9 cellular contexts compared by ENCODE assay signal in the genomic region with DNA sequence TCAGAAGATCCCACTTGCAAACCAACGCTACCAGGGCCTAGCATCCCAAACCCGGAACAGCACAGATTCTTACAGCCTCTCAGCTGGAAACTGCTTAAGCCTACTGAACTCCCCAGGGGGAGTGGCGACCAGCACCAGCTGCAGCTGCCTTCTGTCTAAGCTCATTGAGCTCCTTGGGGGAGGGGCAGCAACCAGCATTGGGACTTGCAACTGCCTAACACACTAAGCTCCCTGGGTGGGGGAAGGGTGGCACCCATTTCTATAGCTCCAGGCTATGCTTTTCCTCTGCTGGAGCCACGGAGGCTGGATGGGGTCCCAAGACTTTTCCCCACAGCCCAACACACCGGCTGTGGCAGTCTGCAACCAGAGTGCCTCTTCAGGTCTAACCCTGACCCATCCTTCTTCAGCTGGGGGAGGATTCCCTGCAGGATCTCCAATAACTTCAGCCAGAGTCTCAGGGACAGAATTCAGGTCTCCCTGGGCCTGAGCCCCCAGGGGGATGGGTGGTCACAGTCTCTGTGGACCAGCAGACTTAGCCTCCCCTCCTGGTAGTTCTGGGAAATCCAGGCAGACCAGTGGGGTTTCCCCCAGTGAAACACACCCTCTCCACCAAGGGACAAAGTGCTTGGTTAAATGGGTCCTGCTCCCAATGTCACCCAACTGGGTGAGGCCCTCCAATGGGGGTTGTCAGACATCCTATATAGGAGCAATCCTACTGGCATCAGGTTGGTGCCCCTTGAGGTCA. TPM values are rescaled to one million over a fixed set of nuclear protein-coding genes. Genes with fewer than 3 reads are reported as not detected.
A peak's percentile ranks its signal among the peaks of the same experiment; 100 is the strongest.
DNase-seq lines count a peak whose midpoint lies in the region; ATAC-seq and TF ChIP-seq lines count a peak whose summit lies in the region.
"Had no signal": no experiment of that assay in that cellular context is flagged by ENCODE, and none has a peak within 500 bp of the region (broad histone marks: within the 10 kb centered on the region; RNA-seq: fewer than 3 reads in every experiment).

No MANE protein-coding gene starts in this region.

- H3K36me3 ChIP-seq in NT2/D1 (ENCODE audit: insufficient read depth, insufficient read length, low read length): no peaks in the 10 kb centered on the region
- H3K36me3 ChIP-seq in neuronal stem cell (replicated peaks in 1 of 2; ENCODE audit: control insufficient read depth in 2 of 2, insufficient read depth in 2 of 2, low read length in 2 of 2): no peaks in the 10 kb centered on the region
- H3K36me3 ChIP-seq in gastrocnemius medialis: no peaks in the 10 kb centered on the region
- H3K36me3 ChIP-seq in smooth muscle cell (ENCODE audit: low read depth): no peaks in the 10 kb centered on the region

- H3K4me2 ChIP-seq in neuronal stem cell (ENCODE audit: insufficient read depth, low read length, poor library complexity, severe bottlenecking) (no peak overlapping the region), smooth muscle cell (no peak overlapping the region)

- peak overlapping the region; percentile 20 for H3K27ac ChIP-seq in neuronal stem cell (replicated peaks; ENCODE audit: low read length)
- H3K27ac ChIP-seq in gastrocnemius medialis: no peak overlapping the region
- H3K27ac ChIP-seq in smooth muscle cell (ENCODE audit: low read depth): no peak overlapping the region

- H3K4ac ChIP-seq in neuronal stem cell (ENCODE audit: low read length): no peak overlapping the region

- H4K8ac ChIP-seq in neuronal stem cell (ENCODE audit: low read depth, low read length): no peak overlapping the region

- no peak overlapping the region for H2BK5ac ChIP-seq in neuronal stem cell (ENCODE audit: low read length)

- no peaks in the 10 kb centered on the region for H3K79me2 ChIP-seq in smooth muscle cell (ENCODE audit: low read depth)

- no peaks in the 10 kb centered on the region for H3K79me1 ChIP-seq in neuronal stem cell (ENCODE audit: low read depth, low read length)

- in situ Hi-C loops in gastrocnemius medialis (cut with MboI; ENCODE audit: low sequenced_read_pairs in 4 of 4): no loop called here
- in situ Hi-C loops in GM13977 (cut with MboI; ENCODE audit: low pct_unique_long_range_greater_than_20kb, low sequenced_read_pairs, unreplicated experiment): no loop called here

- DNase-seq in D341Med (ENCODE audit: low spot score) (peak; percentile 80), NT2/D1 (ENCODE audit: low read depth, low spot score) (peak; percentile 64), neuronal stem cell (ENCODE audit: low spot score) (peak; percentile 21), gastrocnemius medialis (no peak), smooth muscle cell (lab: John Stamatoyannopoulos, UW; ENCODE audit: unreplicated experiment) (no peak), GM13977 (ENCODE audit: low spot score) (no peak)

- peaks cover 4% of the 10 kb centered on the region for H3K4me1 ChIP-seq in NT2/D1 (ENCODE audit: insufficient read depth, insufficient read length)
- H3K4me1 ChIP-seq in neuronal stem cell (ENCODE audit: control insufficient read depth in 2 of 2, insufficient read depth in 1 of 2, low read depth in 1 of 2, low read length in 2 of 2): peaks cover 3 to 9% of the 10 kb centered on the region in 2 donors
- H3K4me1 ChIP-seq in gastrocnemius medialis: no peaks in the 10 kb centered on the region
- peaks cover 7% of the 10 kb centered on the region for H3K4me1 ChIP-seq in smooth muscle cell (ENCODE audit: low read depth)

- H4K20me1 ChIP-seq in smooth muscle cell (ENCODE audit: low read depth): no peaks in the 10 kb centered on the region

- no CpG with 5 or more reads among the region's 5 CpGs for WGBS in neuronal stem cell (ENCODE audit: extremely low coverage in 2 of 2, insufficient read length in 2 of 2, insufficient replicate concordance in 1 of 2), 2 donors
- 24% methylated on average over 5 of the region's 5 CpGs for WGBS in smooth muscle cell (ENCODE audit: low lambda C conversion rate)

- H3K14ac ChIP-seq in neuronal stem cell (ENCODE audit: low read length): no peak overlapping the region

- H3F3A ChIP-seq in smooth muscle cell (ENCODE audit: low read depth): no peaks in the 10 kb centered on the region

- H2AFZ ChIP-seq in neuronal stem cell (ENCODE audit: low read length): peak overlapping the region; percentile 8
- H2AFZ ChIP-seq in smooth muscle cell (ENCODE audit: low read depth): no peak overlapping the region

- H3K4me3 ChIP-seq in NT2/D1 (ENCODE audit: insufficient read length, low read depth): no peak overlapping the region
- no peak overlapping the region for H3K4me3 ChIP-seq in neuronal stem cell (ENCODE audit: low read length in 2 of 2)
- H3K4me3 ChIP-seq in gastrocnemius medialis: no peak overlapping the region
- H3K4me3 ChIP-seq in smooth muscle cell: no peak overlapping the region

- TF ChIP-seq POLR2A in gastrocnemius medialis (IDR thresholded peaks at IDR 0.05): no peak

- no peak overlapping the region for H4K91ac ChIP-seq in neuronal stem cell (ENCODE audit: low read depth, low read length, poor library complexity)

- no peak overlapping the region for H2AK5ac ChIP-seq in neuronal stem cell (ENCODE audit: low read depth, low read length)

- H3K9ac ChIP-seq in NT2/D1 (ENCODE audit: insufficient read length, low read depth): no peak overlapping the region
- H3K9ac ChIP-seq in neuronal stem cell (ENCODE audit: low read depth, low read length, poor library complexity): no peak overlapping the region
- H3K9ac ChIP-seq in smooth muscle cell (ENCODE audit: low read depth): no peak overlapping the region

- H3K23ac ChIP-seq in neuronal stem cell (ENCODE audit: low read depth, low read length, poor library complexity): no peak overlapping the region

- H3K18ac ChIP-seq in neuronal stem cell (ENCODE audit: low read length): peak overlapping the region; percentile 49

- no peak overlapping the region for H2BK12ac ChIP-seq in neuronal stem cell (ENCODE audit: low read length)

- ATAC-seq in GM19467 (IDR thresholded peaks at IDR 0.05; ENCODE audit: unreplicated experiment) (peak; percentile 96), HG03460 (IDR thresholded peaks at IDR 0.05; ENCODE audit: unreplicated experiment) (peak; percentile 99), gastrocnemius medialis (no peak)
- ATAC-seq: naive thymus-derived CD8-positive, alpha-beta T cell had no signal

- no peaks in the 10 kb centered on the region for H3K9me3 ChIP-seq in NT2/D1 (ENCODE audit: insufficient read depth, low read length)
- H3K9me3 ChIP-seq in neuronal stem cell (replicated peaks in 1 of 2; ENCODE audit: control insufficient read depth in 2 of 2, insufficient read depth in 1 of 2, low read depth in 1 of 2, low read length in 2 of 2): no peaks in the 10 kb centered on the region
- no peaks in the 10 kb centered on the region for H3K9me3 ChIP-seq in gastrocnemius medialis
- no peaks in the 10 kb centered on the region for H3K9me3 ChIP-seq in smooth muscle cell (replicated peaks; ENCODE audit: low read depth)

- H3K27me3 ChIP-seq in NT2/D1 (ENCODE audit: insufficient read depth, insufficient read length): no peaks in the 10 kb centered on the region
- no peaks in the 10 kb centered on the region for H3K27me3 ChIP-seq in neuronal stem cell (ENCODE audit: control insufficient read depth in 3 of 3, insufficient read depth in 3 of 3, low read depth in 1 of 3, low read length in 3 of 3)
- no peaks in the 10 kb centered on the region for H3K27me3 ChIP-seq in gastrocnemius medialis
- H3K27me3 ChIP-seq in smooth muscle cell (ENCODE audit: low read depth): no peaks in the 10 kb centered on the region

- no peak overlapping the region for H2BK120ac ChIP-seq in neuronal stem cell (ENCODE audit: low read depth, low read length)

- H2BK15ac ChIP-seq in neuronal stem cell (ENCODE audit: low read length): no peak overlapping the region

- no peak for TF ChIP-seq CTCF in gastrocnemius medialis (IDR thresholded peaks at IDR 0.05 in 4 of 5, conservative IDR thresholded peaks at IDR 0.05 in 1 of 5)
- no peak for TF ChIP-seq CTCF in smooth muscle cell (IDR thresholded peaks at IDR 0.05; ENCODE audit: borderline replicate concordance, insufficient read depth, poor library complexity, severe bottlenecking)
- no peak for TF ChIP-seq CTCF in GM13977 (IDR thresholded peaks at IDR 0.05; ENCODE audit: extremely low read depth, insufficient read depth, missing control alignments)

- intact Hi-C loops in gastrocnemius medialis (cut with DNase I; ENCODE audit: low total_unique reads): no loop called here

RNA-seq across cellular contexts. Expression of gene ITGA4, which starts 45.9 kb away (rescaled TPM):
- 1.5 TPM for polyA plus RNA-seq in neuronal stem cell (2013, experiment 1 of 2)
- polyA plus RNA-seq in neuronal stem cell (2013, experiment 2 of 2): 1.6 TPM
- total RNA-seq in gastrocnemius medialis (under 1 TPM in 3 of 4 donors, not detected in 1; 0.47 to 0.61 (median 0.55) TPM), smooth muscle cell (16.3 and 20.0 TPM in 2 replicates)
- polyA plus RNA-seq in smooth muscle cell: 5.4 and 7.1 TPM in 2 replicates

Comparison
In these comparisons a context has a peak if more than half of its experiments do, and no peak if none do; other contexts are left out.
1. DNase-seq: peak in D341Med (single experiment), NT2/D1 (single experiment) and neuronal stem cell (single experiment); none in gastrocnemius medialis (0 of 2), smooth muscle cell (single experiment) and GM13977 (single experiment).
2. ATAC-seq: peak in GM19467 (single experiment) and HG03460 (single experiment); none in gastrocnemius medialis (0 of 2).
3. RNA of gene ITGA4, which starts 45.9 kb away (total RNA-seq): 16.3 to 20.0 TPM in smooth muscle cell; 0.47 to 0.61 TPM in gastrocnemius medialis; every median in the first group is over 10 times any median in the second.